19 cellular contexts compared by ENCODE assay signal in the genomic region with DNA sequence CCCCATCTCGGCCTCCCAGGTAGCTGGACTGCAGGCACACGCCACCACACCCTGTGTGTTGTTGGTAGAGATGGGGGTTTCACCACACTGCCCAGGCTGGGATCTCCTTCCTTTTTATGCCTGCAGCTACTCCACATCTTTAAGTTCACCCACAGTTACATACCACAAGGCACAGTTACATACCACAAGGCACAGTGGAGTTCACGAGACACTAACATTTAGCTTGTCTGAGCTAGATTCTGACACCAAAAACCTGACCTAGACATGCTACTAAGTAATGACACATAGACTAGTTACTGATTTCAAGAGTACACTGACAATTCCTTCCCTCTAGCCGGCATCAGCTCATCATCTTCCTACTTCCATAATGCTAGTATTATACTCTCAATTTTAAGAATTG. TPM values are rescaled to one million over a fixed set of nuclear protein-coding genes. Genes with fewer than 3 reads are reported as not detected.
DNase-seq lines count a peak whose midpoint lies in the region; ATAC-seq and TF ChIP-seq lines count a peak whose summit lies in the region.
"Had no signal": no experiment of that assay in that cellular context is flagged by ENCODE, and none has a peak within 500 bp of the region (broad histone marks: within the 10 kb centered on the region; RNA-seq: fewer than 3 reads in every experiment).

No MANE protein-coding gene starts in this region.

- H3K79me2 ChIP-seq in DND-41 (ENCODE audit: insufficient read depth, low read length), result peaks cover 95% of the 10 kb centered on the region

- H3K27ac Mint-ChIP-seq in activated T-helper 1 cell treated with anti-CD3 and anti-CD28 coated beads, Interleukin-12 subunit alpha, Interleukin-12 subunit beta, Interleukin-2, Interleukin-4 antibody, amounts not matched to agents 30 ng/mL and 10 ng/mL and 1 ng/mL, durations not matched to agents 14 hours and 24 hours and 36 hours, result peak overlapping the region; percentile 71
- H3K27ac Mint-ChIP-seq: B cell had no signal

- intact Hi-C loops in activated T-helper 1 cell treated with anti-CD3 and anti-CD28 coated beads, Interleukin-12 subunit alpha, Interleukin-12 subunit beta, Interleukin-2, Interleukin-4 antibody, amounts not matched to agents 30 ng/mL and 10 ng/mL and 1 ng/mL, durations not matched to agents 14 hours and 24 hours and 36 hours (cut with micrococcal nuclease), result no loop called here
- intact Hi-C loops in ascending aorta (cut with DNase I), result loop anchor here (10.0 kb wide), 1 partner anchor 171 kb away; a partner anchor contains a TSS

- H3K36me3 ChIP-seq in DND-41 (ENCODE audit: insufficient read depth, low read length) (peaks cover 65% of the 10 kb centered on the region), ascending aorta (peaks cover 0 to 42% of the 10 kb centered on the region in 2 donors)

- no peaks in the 10 kb centered on the region for H3K9me3 Mint-ChIP-seq in activated T-helper 1 cell treated with anti-CD3 and anti-CD28 coated beads, Interleukin-12 subunit alpha, Interleukin-12 subunit beta, Interleukin-2, Interleukin-4 antibody, amounts not matched to agents 30 ng/mL and 10 ng/mL and 1 ng/mL, durations not matched to agents 14 hours and 24 hours and 36 hours
- H3K9me3 Mint-ChIP-seq: naive B cell had no signal

- H3K4me1 ChIP-seq in DND-41 (ENCODE audit: insufficient read depth, low read length) (peaks cover 46% of the 10 kb centered on the region), ascending aorta (peaks cover 0 to 9% of the 10 kb centered on the region in 2 donors)

- H3K4me1 Mint-ChIP-seq in activated T-helper 1 cell treated with anti-CD3 and anti-CD28 coated beads, Interleukin-12 subunit alpha, Interleukin-12 subunit beta, Interleukin-2, Interleukin-4 antibody, amounts not matched to agents 30 ng/mL and 10 ng/mL and 1 ng/mL, durations not matched to agents 14 hours and 24 hours and 36 hours (ENCODE audit: low read depth), result peaks cover 40% of the 10 kb centered on the region

- H3K27ac ChIP-seq in DND-41 (ENCODE audit: low read length) (no peak overlapping the region), ascending aorta (no peak overlapping the region)
- H3K27ac ChIP-seq: body of pancreas, dorsolateral prefrontal cortex, SJSA1, spleen had no signal

- no peak for ATAC-seq in DND-41 (ENCODE audit: insufficient read depth, low read depth)
- ATAC-seq: body of pancreas had no signal

- no peak overlapping the region for H2AFZ ChIP-seq in DND-41 (ENCODE audit: low read depth, low read length)

- no peak overlapping the region for H3K9ac ChIP-seq in DND-41 (ENCODE audit: low read depth, low read length)

- peak overlapping the region; percentile 44; the same call in 1 of the 2 replicates for H3K4me2 ChIP-seq in DND-41 (ENCODE audit: insufficient read depth, low read length)

- no peaks in the 10 kb centered on the region for H3K27me3 Mint-ChIP-seq in activated T-helper 1 cell treated with anti-CD3 and anti-CD28 coated beads, Interleukin-12 subunit alpha, Interleukin-12 subunit beta, Interleukin-2, Interleukin-4 antibody, amounts not matched to agents 30 ng/mL and 10 ng/mL and 1 ng/mL, durations not matched to agents 14 hours and 24 hours and 36 hours (ENCODE audit: insufficient read depth)
- H3K27me3 Mint-ChIP-seq: B cell, naive B cell had no signal

- H3K4me3 ChIP-seq in DND-41 (ENCODE audit: low read depth in 1 of 2, low read length in 2 of 2) (0 out of 4 replicates have a peak overlapping the region, but pooled peaks of 1 of the 2 experiments have one; percentile 5), ascending aorta (no peak overlapping the region)
- H3K4me3 ChIP-seq in Jurkat, Clone E6-1 (ENCODE audit: low read length), result no peak overlapping the region
- H3K4me3 ChIP-seq: body of pancreas, SJSA1, spleen had no signal

- H3K27me3 ChIP-seq in DND-41 (ENCODE audit: insufficient read depth, low read length, poor library complexity), result no peaks in the 10 kb centered on the region
- H3K27me3 ChIP-seq in ascending aorta, result no peaks in the 10 kb centered on the region
- H3K27me3 ChIP-seq: body of pancreas, dorsolateral prefrontal cortex, SJSA1, spleen had no signal

- H3K36me3 Mint-ChIP-seq in activated T-helper 1 cell treated with anti-CD3 and anti-CD28 coated beads, Interleukin-12 subunit alpha, Interleukin-12 subunit beta, Interleukin-2, Interleukin-4 antibody, amounts not matched to agents 30 ng/mL and 10 ng/mL and 1 ng/mL, durations not matched to agents 14 hours and 24 hours and 36 hours (ENCODE audit: low read depth), result peaks cover 42% of the 10 kb centered on the region

- no peak overlapping the region for H3K4me3 Mint-ChIP-seq in activated T-helper 1 cell treated with anti-CD3 and anti-CD28 coated beads, Interleukin-12 subunit alpha, Interleukin-12 subunit beta, Interleukin-2, Interleukin-4 antibody, amounts not matched to agents 30 ng/mL and 10 ng/mL and 1 ng/mL, durations not matched to agents 14 hours and 24 hours and 36 hours
- H3K4me3 Mint-ChIP-seq: B cell had no signal

- DNase-seq in DND-41, result no peak
- peak; percentile 28 for DNase-seq in Jurkat, Clone E6-1 (ENCODE audit: low read depth, low spot score)
- no peak for DNase-seq in activated T-helper 1 cell treated with anti-CD3 and anti-CD28 coated beads, Interleukin-12 subunit alpha, Interleukin-12 subunit beta, Interleukin-2, Interleukin-4 antibody, amounts not matched to agents 30 ng/mL and 10 ng/mL and 1 ng/mL, durations not matched to agents 14 hours and 24 hours and 36 hours (ENCODE audit: low spot score)
- peak; percentile 41 for DNase-seq in iris pigment epithelial cell (ENCODE audit: low read depth)
- no peak for DNase-seq in NCI-H1092 (lab: John Stamatoyannopoulos, UW)
- DNase-seq in NCI-H2029 treated with DMSO at 0.1 percent for 48 hours (lab: John Stamatoyannopoulos, UW), result no peak
- no peak for DNase-seq in ascending aorta (ENCODE audit: low spot score in 2 of 2)
- DNase-seq: activated CD4-positive, alpha-beta T cell treated with anti-CD3 and anti-CD28 coated beads, Interleukin-2, amount 50 U/mL, for 4 hours; activated effector memory CD4-positive, alpha-beta T cell treated with anti-CD3 and anti-CD28 coated beads, Interleukin-2, amount 50 U/mL, for 16 hours; body of pancreas; dorsolateral prefrontal cortex; GF-D8; MM.1S; naive B cell; NCI-H69; OCI-M1; spleen had no signal

- TF ChIP-seq CTCF in DND-41 (IDR thresholded peaks at IDR 0.05; ENCODE audit: borderline replicate concordance, extremely low read depth, low read length, poor library complexity, severe bottlenecking), result no peak
- no peak for TF ChIP-seq CTCF in ascending aorta (IDR thresholded peaks at IDR 0.05)

- no peaks in the 10 kb centered on the region for H3K9me3 ChIP-seq in DND-41 (ENCODE audit: insufficient read depth, low read length, severe bottlenecking)
- no peaks in the 10 kb centered on the region for H3K9me3 ChIP-seq in ascending aorta
- H3K9me3 ChIP-seq: body of pancreas, SJSA1, spleen had no signal

- peaks cover 69% of the 10 kb centered on the region for H4K20me1 ChIP-seq in DND-41 (ENCODE audit: insufficient read depth, low read length)

RNA-seq across cellular contexts. Expression of a gene that starts 4.3 kb away (rescaled TPM):
- 63.3 TPM for polyA plus RNA-seq in Jurkat, Clone E6-1 (2012; ENCODE audit: insufficient read depth, insufficient read length)
- total RNA-seq in activated T-helper 1 cell treated with anti-CD3 and anti-CD28 coated beads, Interleukin-12 subunit alpha, Interleukin-12 subunit beta, Interleukin-2, Interleukin-4 antibody, amounts not matched to agents 30 ng/mL and 10 ng/mL and 1 ng/mL, durations not matched to agents 14 hours and 24 hours and 36 hours, result 78.3 and 79.8 TPM in 2 replicates
- total RNA-seq in ascending aorta, result 2.1 TPM

RNA-seq across cellular contexts. Expression of a gene that starts 32.1 kb away (rescaled TPM):
- polyA plus RNA-seq in Jurkat, Clone E6-1 (2012; ENCODE audit: insufficient read depth, insufficient read length), result 14.9 TPM
- total RNA-seq in activated T-helper 1 cell treated with anti-CD3 and anti-CD28 coated beads, Interleukin-12 subunit alpha, Interleukin-12 subunit beta, Interleukin-2, Interleukin-4 antibody, amounts not matched to agents 30 ng/mL and 10 ng/mL and 1 ng/mL, durations not matched to agents 14 hours and 24 hours and 36 hours, result 21.6 and 22.2 TPM in 2 replicates
- total RNA-seq in ascending aorta, result 20.6 TPM

RNA-seq across cellular contexts. Expression of a gene that starts 42.7 kb away (rescaled TPM):
- polyA plus RNA-seq in Jurkat, Clone E6-1 (2012; ENCODE audit: insufficient read depth, insufficient read length), result 69.2 TPM
- 81.0 and 82.4 TPM in 2 replicates for total RNA-seq in activated T-helper 1 cell treated with anti-CD3 and anti-CD28 coated beads, Interleukin-12 subunit alpha, Interleukin-12 subunit beta, Interleukin-2, Interleukin-4 antibody, amounts not matched to agents 30 ng/mL and 10 ng/mL and 1 ng/mL, durations not matched to agents 14 hours and 24 hours and 36 hours
- total RNA-seq in ascending aorta, result 13.9 TPM

Comparison
In these comparisons a context has a peak if more than half of its experiments do, and no peak if none do; other contexts are left out.
1. DNase-seq: peak in Jurkat, Clone E6-1 (single experiment) and iris pigment epithelial cell (single experiment); none in DND-41 (single experiment), activated T-helper 1 cell treated with anti-CD3 and anti-CD28 coated beads, Interleukin-12 subunit alpha, Interleukin-12 subunit beta, Interleukin-2, Interleukin-4 antibody, amounts not matched to agents 30 ng/mL and 10 ng/mL and 1 ng/mL, durations not matched to agents 14 hours and 24 hours and 36 hours (single experiment), NCI-H1092 (single experiment), NCI-H2029 treated with DMSO at 0.1 percent for 48 hours (single experiment) and ascending aorta (0 of 2).
2. RNA of a gene that starts 4.3 kb away (total RNA-seq): 78.3 to 79.8 TPM in activated T-helper 1 cell treated with anti-CD3 and anti-CD28 coated beads, Interleukin-12 subunit alpha, Interleukin-12 subunit beta, Interleukin-2, Interleukin-4 antibody, amounts not matched to agents 30 ng/mL and 10 ng/mL and 1 ng/mL, durations not matched to agents 14 hours and 24 hours and 36 hours; 2.1 TPM in ascending aorta (single experiment); every median in the first group is over 10 times any median in the second.